In genomic region chr3:195989200-195989920, GRCh38 we compare ENCODE assay signal across 8 cellular contexts.
A peak's percentile ranks its signal among the peaks of the same experiment; 100 is the strongest.
DNase-seq lines count a peak whose midpoint lies in the region; ATAC-seq and TF ChIP-seq lines count a peak whose summit lies in the region.
"Not testable (repeated sequence)": the region's sequence is repeated elsewhere in the genome, so short reads cannot be mapped to it uniquely, and the experiment has no call there.

No MANE protein-coding gene starts in this region.

- not testable (repeated sequence) for H3K4me1 ChIP-seq in Caco-2; SJSA1 (replicated peaks)

- not testable (repeated sequence) for TF ChIP-seq CTCF in Caco-2 (IDR thresholded peaks at IDR 0.05; ENCODE audit: insufficient read depth in 1 of 2, low read depth in 1 of 2, low read length in 1 of 2, severe bottlenecking in 1 of 2, unreplicated experiment in 1 of 2); foreskin fibroblast (IDR thresholded peaks at IDR 0.05; ENCODE audit: low read depth, low read length)

- H3K4me3 ChIP-seq in Caco-2 (ENCODE audit: low read depth, low read length) (peak overlapping the region; percentile 53), SJSA1 (peak overlapping the region; percentile 56), foreskin fibroblast (ENCODE audit: low read depth in 1 of 2, low read length in 2 of 2) (peak overlapping the region; percentile 55)

- not testable (repeated sequence) for H3K27ac ChIP-seq in SJSA1

- not testable (repeated sequence) for H3K36me3 Mint-ChIP-seq in Caco-2 (ENCODE audit: insufficient read depth, unreplicated experiment); activated naive CD8-positive, alpha-beta T cell treated with anti-CD3 and anti-CD28 coated beads, Interleukin-2, amount 10 ng/mL, durations not matched to agents 7 days and 5 days
- H3K36me3 Mint-ChIP-seq in stimulated activated effector memory CD8-positive, alpha-beta T cell treated with anti-CD3 and anti-CD28 coated beads, Interleukin-12 subunit alpha, Interleukin-12 subunit beta, amount 100 ng/mL, for 72 hours: peaks cover 15% of the 10 kb centered on the region

- H3K9me3 Mint-ChIP-seq in Caco-2 (ENCODE audit: unreplicated experiment); activated naive CD8-positive, alpha-beta T cell treated with anti-CD3 and anti-CD28 coated beads, Interleukin-2, amount 10 ng/mL, durations not matched to agents 7 days and 5 days; stimulated activated effector memory CD8-positive, alpha-beta T cell treated with anti-CD3 and anti-CD28 coated beads, Interleukin-12 subunit alpha, Interleukin-12 subunit beta, amount 100 ng/mL, for 72 hours: not testable (repeated sequence)

- H3K27ac Mint-ChIP-seq in Caco-2 (ENCODE audit: unreplicated experiment); activated naive CD8-positive, alpha-beta T cell treated with anti-CD3 and anti-CD28 coated beads, Interleukin-2, amount 10 ng/mL, durations not matched to agents 7 days and 5 days; stimulated activated effector memory CD8-positive, alpha-beta T cell treated with anti-CD3 and anti-CD28 coated beads, Interleukin-12 subunit alpha, Interleukin-12 subunit beta, amount 100 ng/mL, for 72 hours: not testable (repeated sequence)

- intact Hi-C loops in Caco-2 (cut with micrococcal nuclease; ENCODE audit: unreplicated experiment): not testable (repeated sequence)

- CTCF ChIA-PET in Caco-2 (lab: Charles Lee): not testable (repeated sequence)

- POLR2A ChIA-PET in Caco-2 (lab: Charles Lee); activated naive CD8-positive, alpha-beta T cell treated with anti-CD3 and anti-CD28 coated beads, Interleukin-2, amount 10 ng/mL, durations not matched to agents 7 days and 5 days (lab: Charles Lee): not testable (repeated sequence)

- H3K4me1 Mint-ChIP-seq in Caco-2 (ENCODE audit: low read depth, unreplicated experiment); activated naive CD8-positive, alpha-beta T cell treated with anti-CD3 and anti-CD28 coated beads, Interleukin-2, amount 10 ng/mL, durations not matched to agents 7 days and 5 days; stimulated activated effector memory CD8-positive, alpha-beta T cell treated with anti-CD3 and anti-CD28 coated beads, Interleukin-12 subunit alpha, Interleukin-12 subunit beta, amount 100 ng/mL, for 72 hours: not testable (repeated sequence)

- DNase-seq in Caco-2: peak in 1 of 2 experiments; percentile 42
- DNase-seq in SJSA1 (ENCODE audit: low read depth in 1 of 2, low spot score in 2 of 2): peak; percentile 22 to 60
- DNase-seq in activated naive CD8-positive, alpha-beta T cell treated with anti-CD3 and anti-CD28 coated beads, Interleukin-2, amount 10 ng/mL, durations not matched to agents 7 days and 5 days: peak; percentile 64
- peak; percentile 16 to 46 for DNase-seq in foreskin fibroblast
- DNase-seq in myocyte (ENCODE audit: low read depth): peak; percentile 29
- DNase-seq in stimulated activated effector memory CD8-positive, alpha-beta T cell treated with anti-CD3 and anti-CD28 coated beads, Interleukin-12 subunit alpha, Interleukin-12 subunit beta, amount 100 ng/mL, for 72 hours (ENCODE audit: low spot score in 2 of 2): peak in 1 of 2 donors; percentile 62

- H3K27me3 Mint-ChIP-seq in Caco-2 (ENCODE audit: insufficient read depth, unreplicated experiment); activated naive CD8-positive, alpha-beta T cell treated with anti-CD3 and anti-CD28 coated beads, Interleukin-2, amount 10 ng/mL, durations not matched to agents 7 days and 5 days: not testable (repeated sequence)

- ATAC-seq in GM21447 (IDR thresholded peaks at IDR 0.05; ENCODE audit: unreplicated experiment): peak; percentile 44
- ATAC-seq in HG03159 (IDR thresholded peaks at IDR 0.05; ENCODE audit: unreplicated experiment): peak; percentile 29
- ATAC-seq in activated naive CD8-positive, alpha-beta T cell treated with anti-CD3 and anti-CD28 coated beads, Interleukin-2, amount 10 ng/mL, durations not matched to agents 7 days and 5 days (ENCODE audit: low read depth): peak; percentile 39
- peak; percentile 57 for ATAC-seq in stimulated activated effector memory CD8-positive, alpha-beta T cell treated with anti-CD3 and anti-CD28 coated beads, Interleukin-12 subunit alpha, Interleukin-12 subunit beta, amount 100 ng/mL, for 72 hours

- not testable (repeated sequence) for H3K9me3 ChIP-seq in Caco-2; SJSA1 (replicated peaks)

- H3K27me3 ChIP-seq in Caco-2 (replicated peaks; ENCODE audit: control insufficient read depth, insufficient read depth, low read length); SJSA1 (replicated peaks): not testable (repeated sequence)

- BruUV-seq in Caco-2 (replicated peaks; lab: Mats Ljungman, UMichigan): TSS peak; percentile 49

- not testable (repeated sequence) for H3K4me3 Mint-ChIP-seq in Caco-2 (ENCODE audit: unreplicated experiment); activated naive CD8-positive, alpha-beta T cell treated with anti-CD3 and anti-CD28 coated beads, Interleukin-2, amount 10 ng/mL, durations not matched to agents 7 days and 5 days
- peak overlapping the region; percentile 67 for H3K4me3 Mint-ChIP-seq in stimulated activated effector memory CD8-positive, alpha-beta T cell treated with anti-CD3 and anti-CD28 coated beads, Interleukin-12 subunit alpha, Interleukin-12 subunit beta, amount 100 ng/mL, for 72 hours

- not testable (repeated sequence) for H3K36me3 ChIP-seq in Caco-2 (ENCODE audit: control insufficient read depth, insufficient read depth, low read length); SJSA1
